ENCODE assay signal across 8 cellular contexts in the genomic region with DNA sequence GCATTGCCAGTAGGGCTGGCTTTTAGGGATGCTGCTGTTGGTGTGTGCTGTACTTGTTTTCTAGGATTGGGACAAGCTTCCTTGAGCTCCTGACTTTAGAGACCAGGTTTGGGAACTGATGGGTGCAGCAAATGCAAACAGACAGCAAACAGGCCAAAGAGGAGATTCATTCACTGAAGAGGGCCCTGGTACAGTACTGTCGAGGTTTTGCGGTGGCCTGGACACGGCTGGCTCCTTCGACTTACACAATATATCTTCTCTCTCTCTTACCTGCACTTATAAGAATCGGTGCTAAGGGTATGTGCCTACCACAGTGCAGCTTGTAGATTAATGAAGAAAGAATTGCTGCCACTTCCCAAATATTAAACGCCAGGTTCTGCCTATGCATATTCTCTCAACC. TPM values are rescaled to one million over a fixed set of nuclear protein-coding genes. Genes with fewer than 3 reads are reported as not detected.
A peak's percentile ranks its signal among the peaks of the same experiment; 100 is the strongest.
DNase-seq lines count a peak whose midpoint lies in the region; ATAC-seq and TF ChIP-seq lines count a peak whose summit lies in the region.

No MANE protein-coding gene starts in this region.

- intact Hi-C loops in HCT116 (cut with micrococcal nuclease): no loop called here

- H3K9me2 ChIP-seq in HCT116 (ENCODE audit: insufficient read depth): no peaks in the 10 kb centered on the region

- RAD21 ChIA-PET in HCT116 (lab: Charles Lee; ENCODE audit: low non-redundant PET in 1 of 2, low total read pairs in 2 of 2, uncharacterized antibody in 2 of 2, unreplicated experiment in 2 of 2): no interaction called here

- H4K20me1 ChIP-seq in HCT116 (ENCODE audit: insufficient read depth): no peaks in the 10 kb centered on the region

- no peak overlapping the region for H2AFZ ChIP-seq in HCT116 (ENCODE audit: low read depth, low read length, poor library complexity, severe bottlenecking)

- BruUV-seq in HCT116 (replicated peaks; lab: Mats Ljungman, UMichigan): no TSS peak

- 0 out of 2 replicates have a peak, but pooled peaks have one; percentile 9 for ATAC-seq in HCT116
- no peak for ATAC-seq in activated CD8-positive, alpha-beta T cell treated with anti-CD3 and anti-CD28 coated beads, Interleukin-2, amount 10 ng/mL, durations not matched to agents 7 days and 5 days
- ATAC-seq in GM18502 (IDR thresholded peaks at IDR 0.05; ENCODE audit: poor library complexity, unreplicated experiment): no peak
- ATAC-seq in GM19324 (IDR thresholded peaks at IDR 0.05; ENCODE audit: low FRiP score, unreplicated experiment): no peak

- H3K27ac ChIP-seq in HCT116 (ENCODE audit: low read depth, low read length): peak overlapping the region; percentile 38
- H3K27ac ChIP-seq in skin epidermis: peak overlapping the region in 15 of 21 experiments; percentile 69 to 90 (median 85)

- no peak for TF ChIP-seq CTCF in HCT116 (IDR thresholded peaks at IDR 0.05 in 2 of 3, conservative IDR thresholded peaks at IDR 0.05 in 1 of 3; ENCODE audit: borderline replicate concordance in 1 of 3, insufficient read depth in 1 of 3, low read depth in 2 of 3, low read length in 2 of 3)

- H3K79me2 ChIP-seq in HCT116 (ENCODE audit: insufficient read depth, low read length): peaks cover 11% of the 10 kb centered on the region

- peak overlapping the region; percentile 87 for H3K9ac ChIP-seq in HCT116 (ENCODE audit: low read length)

- no peaks in the 10 kb centered on the region for H3K9me3 ChIP-seq in HCT116 (ENCODE audit: control insufficient read depth in 1 of 2, insufficient read depth in 1 of 2, low read depth in 1 of 2, low read length in 2 of 2)

- H3K4me2 ChIP-seq in HCT116 (ENCODE audit: low read length): peak overlapping the region; percentile 83

- TF ChIP-seq POLR2A in HCT116 (IDR thresholded peaks at IDR 0.05; ENCODE audit: borderline replicate concordance, extremely low read depth, insufficient read depth, insufficient read length): no peak

- no peak for TF ChIP-seq RAD21 in HCT116 (IDR thresholded peaks at IDR 0.05; ENCODE audit: low read depth)

- H3K4me1 Mint-ChIP-seq in activated CD8-positive, alpha-beta T cell treated with anti-CD3 and anti-CD28 coated beads, Interleukin-2, amount 10 ng/mL, durations not matched to agents 7 days and 5 days (ENCODE audit: low read depth): peaks cover 73% of the 10 kb centered on the region

- H3K27ac Mint-ChIP-seq in activated CD8-positive, alpha-beta T cell treated with anti-CD3 and anti-CD28 coated beads, Interleukin-2, amount 10 ng/mL, durations not matched to agents 7 days and 5 days: peak overlapping the region; percentile 92

- CTCF ChIA-PET in HCT116 (lab: Charles Lee): interaction anchor here (1.7 kb wide), 1 partner anchor 68 kb away, joined by 6 read pairs; no protein-coding TSS in a partner anchor
- CTCF ChIA-PET in activated CD8-positive, alpha-beta T cell treated with anti-CD3 and anti-CD28 coated beads, Interleukin-2, amount 10 ng/mL, durations not matched to agents 7 days and 5 days (lab: Charles Lee): interaction anchor here (0.8 to 3.3 kb wide), 9 partner anchors 27 to 278 kb away, joined by 3 to 15 read pairs (median 4); no protein-coding TSS in a partner anchor

- H3K4me1 ChIP-seq in HCT116 (ENCODE audit: control insufficient read depth in 1 of 2, insufficient read depth in 2 of 2, low read length in 2 of 2): peaks cover 8 to 28% of the 10 kb centered on the region in 2 experiments; a peak in 3 of 4 replicates

- peak overlapping the region; percentile 90 for H3K4me3 Mint-ChIP-seq in activated CD8-positive, alpha-beta T cell treated with anti-CD3 and anti-CD28 coated beads, Interleukin-2, amount 10 ng/mL, durations not matched to agents 7 days and 5 days

- DNase-seq in HCT116 (ENCODE audit: low read depth, low spot score) (no peak), SHP77 (lab: John Stamatoyannopoulos, UW) (no peak)
- DNase-seq in activated CD8-positive, alpha-beta T cell treated with anti-CD3 and anti-CD28 coated beads, Interleukin-2, amount 10 ng/mL, durations not matched to agents 7 days and 5 days: peak; percentile 21
- DNase-seq in stimulated activated CD4-positive, alpha-beta T cell treated with anti-CD3 and anti-CD28 coated beads, Interleukin-4, amount 100 ng/mL, for 4 hours: no peak

- peaks cover 19% of the 10 kb centered on the region for H3K36me3 Mint-ChIP-seq in activated CD8-positive, alpha-beta T cell treated with anti-CD3 and anti-CD28 coated beads, Interleukin-2, amount 10 ng/mL, durations not matched to agents 7 days and 5 days (ENCODE audit: low read depth)

- no peaks in the 10 kb centered on the region for H3K27me3 ChIP-seq in HCT116 (ENCODE audit: insufficient read depth, low read length)

- H3K4me3 ChIP-seq in HCT116 (replicated peaks in 1 of 2; ENCODE audit: low read depth in 1 of 2, low read length in 2 of 2) (peak overlapping the region; percentile 88 to 89), iPS-11a (ENCODE audit: low read depth, low read length) (peak overlapping the region; percentile 66), skin epidermis (peak overlapping the region; percentile 51 to 76 (median 65))

- POLR2A ChIA-PET in HCT116 (lab: Charles Lee): interaction anchor here (1.4 to 1.5 kb wide), 2 partner anchors 11 to 270 kb away, joined by 3 to 6 read pairs; no protein-coding TSS in a partner anchor
- POLR2A ChIA-PET in activated CD8-positive, alpha-beta T cell treated with anti-CD3 and anti-CD28 coated beads, Interleukin-2, amount 10 ng/mL, durations not matched to agents 7 days and 5 days (lab: Charles Lee): interaction anchor here (0.9 to 3.0 kb wide), 4 partner anchors 16 to 74 kb away, joined by 4 to 27 read pairs (median 5); partner anchors contain the start of gene ATP1A1

- no peaks in the 10 kb centered on the region for H3K36me3 ChIP-seq in HCT116 (ENCODE audit: control insufficient read depth in 1 of 2, insufficient read depth in 2 of 2, low read length in 2 of 2)

- peaks cover 5% of the 10 kb centered on the region for H3K27me3 Mint-ChIP-seq in activated CD8-positive, alpha-beta T cell treated with anti-CD3 and anti-CD28 coated beads, Interleukin-2, amount 10 ng/mL, durations not matched to agents 7 days and 5 days (ENCODE audit: low read depth)

- H3K9me3 Mint-ChIP-seq in activated CD8-positive, alpha-beta T cell treated with anti-CD3 and anti-CD28 coated beads, Interleukin-2, amount 10 ng/mL, durations not matched to agents 7 days and 5 days (ENCODE audit: insufficient read depth): no peaks in the 10 kb centered on the region

TF ChIP-seq in HCT116, 20 proteins besides CTCF, POLR2A, EP300 and RAD21:
- TF ChIP-seq ZNF274 (IDR thresholded peaks at IDR 0.05; ENCODE audit: low read depth, low read length) (no peak), ZBTB33 (IDR thresholded peaks at IDR 0.05; ENCODE audit: extremely low read depth, insufficient replicate concordance, low read length) (no peak), EZH2phosphoT487 (IDR thresholded peaks at IDR 0.05; ENCODE audit: borderline replicate concordance) (no peak), CBX3 (IDR thresholded peaks at IDR 0.05; ENCODE audit: low read depth) (no peak), CEBPB (IDR thresholded peaks at IDR 0.05; ENCODE audit: low read depth) (no peak), EZH2 (IDR thresholded peaks at IDR 0.05) (no peak)

RNA-seq across cellular contexts. Expression of gene ATP1A1, which starts 44.6 kb away (rescaled TPM):
- 290 TPM for total RNA-seq in HCT116 (2021; ENCODE audit: unreplicated experiment)
- polyA plus RNA-seq in HCT116 (2012): 325 and 338 TPM in 2 replicates
- 100 to 1,000 TPM; 203 to 204 TPM for total RNA-seq in activated CD8-positive, alpha-beta T cell treated with anti-CD3 and anti-CD28 coated beads, Interleukin-2, amount 10 ng/mL, durations not matched to agents 7 days and 5 days
